ENCODE assay signal across 19 cellular contexts in the genomic region with DNA sequence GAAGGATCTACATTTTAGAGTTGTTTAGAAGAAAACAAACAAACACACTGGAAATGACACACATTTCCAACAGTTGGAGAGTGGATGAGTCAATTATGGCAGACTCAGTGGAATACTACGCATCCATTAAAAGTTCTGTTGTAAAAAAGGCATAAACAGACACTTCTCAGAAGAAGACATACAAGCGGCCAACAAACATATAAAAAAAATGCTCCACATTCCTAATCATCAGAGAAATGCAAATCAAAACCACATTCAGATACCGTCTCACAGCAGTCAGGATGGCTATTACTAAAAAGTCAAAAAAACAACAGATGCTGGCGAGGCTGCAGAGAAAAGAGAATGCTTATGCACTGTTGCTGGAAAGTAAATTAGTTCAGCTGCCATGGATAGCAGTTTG.
"Had no signal": no experiment of that assay in that cellular context is flagged by ENCODE, and none has a peak within 500 bp of the region (broad histone marks: within the 10 kb centered on the region; RNA-seq: fewer than 3 reads in every experiment).

No MANE protein-coding gene starts in this region.

- DNase-seq: KBM-7, MV-4-11, NCI-H1048, NCI-H1105, NCI-H1417, NCI-H1436 treated with DMSO at 0.1 percent for 48 hours, NCI-H1694, NCI-H187 treated with DMSO at 0.1 percent for 48 hours, NCI-H2029 treated with DMSO at 0.1 percent for 48 hours, NCI-H2171 treated with DMSO at 0.1 percent for 48 hours, NCI-H446 treated with DMSO at 0.1 percent for 48 hours, NCI-H510A treated with DMSO at 0.1 percent for 48 hours, NCI-H69, NCI-H774, Right ventricle myocardium superior, RPMI8226, SK-N-SH, SW 1271, T-cell had no signal
